In genomic region chr10:79116801-79117723, GRCh38 we compare ENCODE assay signal across 9 cellular contexts. TPM values are rescaled to one million over a fixed set of nuclear protein-coding genes. Genes with fewer than 3 reads are reported as not detected.
A peak's percentile ranks its signal among the peaks of the same experiment; 100 is the strongest.
DNase-seq lines count a peak whose midpoint lies in the region; ATAC-seq, FAIRE-seq and TF ChIP-seq lines count a peak whose summit lies in the region.
"Had no signal": no experiment of that assay in that cellular context is flagged by ENCODE, and none has a peak within 500 bp of the region (broad histone marks: within the 10 kb centered on the region; RNA-seq: fewer than 3 reads in every experiment).

No MANE protein-coding gene starts in this region.

- peaks cover 23% of the 10 kb centered on the region for H3K79me1 ChIP-seq in H1 (ENCODE audit: low read depth, low read length)

- FAIRE-seq in H1 (lab: Jason Lieb, UNC), result no peak

- no peak overlapping the region; the same call in 1 of the 2 replicates for H2BK12ac ChIP-seq in H1 (ENCODE audit: low read depth, low read length)

- H3K4me1 Mint-ChIP-seq in activated CD4-positive, alpha-beta T cell treated with anti-CD3 and anti-CD28 coated beads, Interleukin-2, amount 10 ng/mL, durations not matched to agents 7 days and 5 days, result peaks cover 29% of the 10 kb centered on the region

- no peak overlapping the region for H3K14ac ChIP-seq in H1 (ENCODE audit: insufficient read length)

- H4K8ac ChIP-seq in H1 (ENCODE audit: extremely low read depth, insufficient read depth, low read length), result no peak overlapping the region

- no peak overlapping the region; the same call in 1 of the 2 replicates for H2BK5ac ChIP-seq in H1 (ENCODE audit: low read depth, low read length)

- H3K23me2 ChIP-seq in H1 (ENCODE audit: low read depth, low read length), result no peaks in the 10 kb centered on the region

- no peak for TF ChIP-seq EP300 in H1 (IDR thresholded peaks at IDR 0.05; ENCODE audit: borderline replicate concordance in 1 of 2, low read depth in 2 of 2, low read length in 2 of 2)

- H2BK120ac ChIP-seq in H1 (replicated peaks; ENCODE audit: low read depth, low read length), result no peak overlapping the region

- no peak overlapping the region for H3K56ac ChIP-seq in H1 (replicated peaks; ENCODE audit: insufficient read length, low read depth, low read length)

- no peak overlapping the region for H2BK20ac ChIP-seq in H1 (ENCODE audit: low read length)

- H3K4me1 ChIP-seq in H1 (replicated peaks in 1 of 4; ENCODE audit: control insufficient read depth in 3 of 4, insufficient read depth in 4 of 4, low read length in 3 of 4) (peaks cover 6 to 37% (median 23%) of the 10 kb centered on the region in 4 experiments), gastrocnemius medialis (peaks cover 59 to 65% of the 10 kb centered on the region in 2 donors)

- peak overlapping the region; percentile 3; the same call in 1 of the 2 replicates for H2AK5ac ChIP-seq in H1 (ENCODE audit: low read depth, low read length)

- H3K79me2 ChIP-seq in H1 (ENCODE audit: control insufficient read depth in 1 of 2, insufficient read depth in 2 of 2, low read length in 2 of 2), result peaks cover 0 to 64% of the 10 kb centered on the region in 2 experiments; a peak in 2 of 4 replicates

- CTCF ChIA-PET in H1 (lab: Charles Lee; ENCODE audit: partially characterized antibody), result interaction anchor here (0.9 to 1.5 kb wide), 2 partner anchors 19 to 61 kb away, joined by 4 to 8 read pairs; no protein-coding TSS in a partner anchor
- CTCF ChIA-PET in activated CD4-positive, alpha-beta T cell treated with anti-CD3 and anti-CD28 coated beads, Interleukin-2, amount 10 ng/mL, durations not matched to agents 7 days and 5 days (lab: Charles Lee), result interaction anchor here (0.6 to 1.6 kb wide), 2 partner anchors 14 to 343 kb away, joined by 4 read pairs; no protein-coding TSS in a partner anchor

- in situ Hi-C loops in gastrocnemius medialis (cut with MboI; ENCODE audit: low sequenced_read_pairs in 4 of 4), result no loop called here

- no peak overlapping the region for H3K4ac ChIP-seq in H1 (replicated peaks; ENCODE audit: insufficient read length, low read depth, low read length)

- TF ChIP-seq CTCF in H1 (IDR thresholded peaks at IDR 0.05; ENCODE audit: control extremely low read depth in 1 of 3, insufficient read depth in 1 of 3, low read depth in 1 of 3, low read length in 3 of 3) (no peak), gastrocnemius medialis (IDR thresholded peaks at IDR 0.05 in 4 of 5, conservative IDR thresholded peaks at IDR 0.05 in 1 of 5) (no peak)

- no peak overlapping the region for H4K5ac ChIP-seq in H1 (ENCODE audit: insufficient read length, low read depth, low read length)

- H3K9ac ChIP-seq in H1 (replicated peaks in 1 of 4; ENCODE audit: extremely low read depth in 1 of 4, low read depth in 3 of 4, low read length in 3 of 4), result no peak overlapping the region

- H3K36me3 ChIP-seq in H1 (ENCODE audit: control insufficient read depth in 2 of 4, insufficient read depth in 4 of 4, low read length in 3 of 4) (peaks cover 2 to 8% (median 3%) of the 10 kb centered on the region in 4 experiments; a peak in 3 of 8 replicates), gastrocnemius medialis (peaks cover 0 to 12% of the 10 kb centered on the region in 2 donors)

- peaks cover 6 to 19% of the 10 kb centered on the region in 2 experiments for H4K20me1 ChIP-seq in H1 (replicated peaks in 1 of 2; ENCODE audit: control insufficient read depth in 1 of 2, insufficient read depth in 2 of 2, low read length in 2 of 2)

- no peak overlapping the region for H3K27ac ChIP-seq in H1 (ENCODE audit: low read depth, low read length)
- peak overlapping the region; percentile 10 to 38 (median 30) for H3K27ac ChIP-seq in gastrocnemius medialis
- H3K27ac ChIP-seq: SJSA1 had no signal

- H3K27me3 ChIP-seq in H1 (replicated peaks in 1 of 4; ENCODE audit: control insufficient read depth in 3 of 4, extremely low read depth in 1 of 4, insufficient read depth in 3 of 4, low read length in 3 of 4) (no peaks in the 10 kb centered on the region), gastrocnemius medialis (no peaks in the 10 kb centered on the region)
- H3K27me3 ChIP-seq: SJSA1 had no signal

- H3K4me3 Mint-ChIP-seq in activated CD4-positive, alpha-beta T cell treated with anti-CD3 and anti-CD28 coated beads, Interleukin-2, amount 10 ng/mL, durations not matched to agents 7 days and 5 days, result no peak overlapping the region

- H3K4me2 ChIP-seq in H1 (ENCODE audit: insufficient read depth in 1 of 2, low read depth in 2 of 2, low read length in 2 of 2), result no peak overlapping the region

- TF ChIP-seq POLR2A in H1 (IDR thresholded peaks at IDR 0.05; ENCODE audit: control extremely low read depth in 1 of 2, low read depth in 2 of 2, low read length in 2 of 2), result no peak
- no peak for TF ChIP-seq POLR2A in gastrocnemius medialis (IDR thresholded peaks at IDR 0.05)

- no peak for TF ChIP-seq RAD21 in H1 (IDR thresholded peaks at IDR 0.05 in 1 of 2, conservative IDR thresholded peaks at IDR 0.05 in 1 of 2; ENCODE audit: low read depth in 2 of 2, low read length in 2 of 2)

- ATAC-seq in HG03045 (IDR thresholded peaks at IDR 0.05; ENCODE audit: unreplicated experiment) (peak; percentile 65), gastrocnemius medialis (peak in 1 of 2 donors; percentile 10)

- POLR2A ChIA-PET in H1 (lab: Charles Lee; ENCODE audit: partially characterized antibody), result no interaction called here
- POLR2A ChIA-PET in activated CD4-positive, alpha-beta T cell treated with anti-CD3 and anti-CD28 coated beads, Interleukin-2, amount 10 ng/mL, durations not matched to agents 7 days and 5 days (lab: Charles Lee), result no interaction called here

- no peak overlapping the region for H3K23ac ChIP-seq in H1 (ENCODE audit: insufficient read length)

- H3K4me3 ChIP-seq in H1 (ENCODE audit: extremely low read depth in 1 of 4, insufficient read depth in 2 of 4, low read depth in 3 of 4, low read length in 4 of 4) (no peak overlapping the region), gastrocnemius medialis (no peak overlapping the region)
- H3K4me3 ChIP-seq: SJSA1 had no signal

- H2AFZ ChIP-seq in H1 (ENCODE audit: low read length), result no peak overlapping the region

- no peaks in the 10 kb centered on the region for H3K9me3 Mint-ChIP-seq in activated CD4-positive, alpha-beta T cell treated with anti-CD3 and anti-CD28 coated beads, Interleukin-2, amount 10 ng/mL, durations not matched to agents 7 days and 5 days

- no peak overlapping the region for H3K18ac ChIP-seq in H1 (ENCODE audit: extremely low read depth, low read length)

- H3K27me3 Mint-ChIP-seq in activated CD4-positive, alpha-beta T cell treated with anti-CD3 and anti-CD28 coated beads, Interleukin-2, amount 10 ng/mL, durations not matched to agents 7 days and 5 days, result no peaks in the 10 kb centered on the region

- H2BK15ac ChIP-seq in H1 (ENCODE audit: low read length), result 0 out of 2 replicates have a peak overlapping the region, but pooled peaks have one; percentile 32

- H3K9me3 ChIP-seq in H1 (ENCODE audit: insufficient read depth in 2 of 2, low read depth in 1 of 2, low read length in 1 of 2), result no peaks in the 10 kb centered on the region
- H3K9me3 ChIP-seq in gastrocnemius medialis, result no peaks in the 10 kb centered on the region
- H3K9me3 ChIP-seq: SJSA1 had no signal

- intact Hi-C loops in gastrocnemius medialis (cut with DNase I; ENCODE audit: low total_unique reads), result loop anchor here (10.0 kb wide), 1 partner anchor 78 kb away; no protein-coding TSS in a partner anchor

- H4K91ac ChIP-seq in H1 (replicated peaks; ENCODE audit: insufficient read length, low read length), result no peak overlapping the region

- no peak overlapping the region for H3K27ac Mint-ChIP-seq in activated CD4-positive, alpha-beta T cell treated with anti-CD3 and anti-CD28 coated beads, Interleukin-2, amount 10 ng/mL, durations not matched to agents 7 days and 5 days

- peak; percentile 16 for DNase-seq in NCI-H82 (lab: John Stamatoyannopoulos, UW)
- no peak for DNase-seq in NCI-H82 treated with DMSO at 0.1 percent for 48 hours (lab: John Stamatoyannopoulos, UW; ENCODE audit: unreplicated experiment)
- no peak for DNase-seq in H1 (ENCODE audit: low read depth in 1 of 2, low spot score in 2 of 2)
- peak; percentile 60 to 62 for DNase-seq in gastrocnemius medialis
- DNase-seq in activated CD4-positive, alpha-beta T cell treated with anti-CD3 and anti-CD28 coated beads for 1 hour, result no peak
- DNase-seq in activated CD4-positive, alpha-beta T cell treated with anti-CD3 and anti-CD28 coated beads, Interleukin-2, amount 10 ng/mL, durations not matched to agents 7 days and 5 days, result no peak
- DNase-seq in retina, result no peak

- H3K36me3 Mint-ChIP-seq in activated CD4-positive, alpha-beta T cell treated with anti-CD3 and anti-CD28 coated beads, Interleukin-2, amount 10 ng/mL, durations not matched to agents 7 days and 5 days (ENCODE audit: low read depth), result no peaks in the 10 kb centered on the region

- 74% methylated on average over 12 of the region's 12 CpGs; no CpG with 5 or more reads in 1 of the 2 experiments for WGBS in H1 (ENCODE audit: extremely low coverage in 1 of 2, insufficient coverage in 1 of 2, insufficient read length in 1 of 2, insufficient replicate concordance in 2 of 2, low coverage in 1 of 2, low lambda C conversion rate in 2 of 2, missing lambda C conversion rate in 1 of 2), 2 experiments

TF ChIP-seq in H1, 55 proteins besides CTCF, POLR2A, EP300 and RAD21 (continues in another document):
- no peak for TF ChIP-seq CREB1 (IDR thresholded peaks at IDR 0.05)

RNA-seq across cellular contexts. Expression of gene ZMIZ1, which starts 48.3 kb away (rescaled TPM):
- 28.0 and 29.7 TPM in 2 replicates for total RNA-seq in H1 (2021; fragmentation: NEBNext Ultra II Directional; extraction: Animal tissue kit (Norgen Biotek cat#: 25700))
- 8.1 and 17.1 TPM in 2 replicates for polyA plus RNA-seq in H1 (2011; rRNA removed)
- 7.4 TPM for polyA plus RNA-seq in H1 (2011; cell fraction: cytosol; rRNA removed)
- 33.0 TPM for polyA plus RNA-seq in H1 (2011; cell fraction: nucleus; rRNA removed)
- polyA plus RNA-seq in H1 (2012, experiment 1 of 2), result 17.4 to 25.1 TPM (median 23.6 TPM) in 4 replicates
- polyA plus RNA-seq in H1 (2012, experiment 2 of 2), result 13.4 TPM
- polyA plus RNA-seq in H1 (2013, experiment 1 of 2), result 11.4 TPM
- 10.1 TPM for polyA plus RNA-seq in H1 (2013, experiment 2 of 2)
- polyA minus RNA-seq in H1 (2011; rRNA and poly(A)+ RNA removed), result 9.1 and 16.3 TPM in 2 replicates
- 19.2 TPM for polyA minus RNA-seq in H1 (2011; cell fraction: cytosol; rRNA and poly(A)+ RNA removed)
- 24.4 TPM for polyA minus RNA-seq in H1 (2011; cell fraction: nucleus; rRNA and poly(A)+ RNA removed)
- total RNA-seq in gastrocnemius medialis, result 10 to 100 TPM; 22.7 to 37.5 (median 31.7) TPM
- 10 to 100 TPM; 27.8 to 31.5 TPM for total RNA-seq in activated CD4-positive, alpha-beta T cell treated with anti-CD3 and anti-CD28 coated beads, Interleukin-2, amount 10 ng/mL, durations not matched to agents 7 days and 5 days

Comparison
In these comparisons a context has a peak if more than half of its experiments do, and no peak if none do; other contexts are left out.
1. DNase-seq: peak in NCI-H82 (single experiment) and gastrocnemius medialis (2 of 2); none in NCI-H82 treated with DMSO at 0.1 percent for 48 hours (single experiment), H1 (0 of 2), activated CD4-positive, alpha-beta T cell treated with anti-CD3 and anti-CD28 coated beads for 1 hour (single experiment), activated CD4-positive, alpha-beta T cell treated with anti-CD3 and anti-CD28 coated beads, Interleukin-2, amount 10 ng/mL, durations not matched to agents 7 days and 5 days (single experiment) and retina (single experiment).